17 cellular contexts compared by ENCODE assay signal in the genomic region with DNA sequence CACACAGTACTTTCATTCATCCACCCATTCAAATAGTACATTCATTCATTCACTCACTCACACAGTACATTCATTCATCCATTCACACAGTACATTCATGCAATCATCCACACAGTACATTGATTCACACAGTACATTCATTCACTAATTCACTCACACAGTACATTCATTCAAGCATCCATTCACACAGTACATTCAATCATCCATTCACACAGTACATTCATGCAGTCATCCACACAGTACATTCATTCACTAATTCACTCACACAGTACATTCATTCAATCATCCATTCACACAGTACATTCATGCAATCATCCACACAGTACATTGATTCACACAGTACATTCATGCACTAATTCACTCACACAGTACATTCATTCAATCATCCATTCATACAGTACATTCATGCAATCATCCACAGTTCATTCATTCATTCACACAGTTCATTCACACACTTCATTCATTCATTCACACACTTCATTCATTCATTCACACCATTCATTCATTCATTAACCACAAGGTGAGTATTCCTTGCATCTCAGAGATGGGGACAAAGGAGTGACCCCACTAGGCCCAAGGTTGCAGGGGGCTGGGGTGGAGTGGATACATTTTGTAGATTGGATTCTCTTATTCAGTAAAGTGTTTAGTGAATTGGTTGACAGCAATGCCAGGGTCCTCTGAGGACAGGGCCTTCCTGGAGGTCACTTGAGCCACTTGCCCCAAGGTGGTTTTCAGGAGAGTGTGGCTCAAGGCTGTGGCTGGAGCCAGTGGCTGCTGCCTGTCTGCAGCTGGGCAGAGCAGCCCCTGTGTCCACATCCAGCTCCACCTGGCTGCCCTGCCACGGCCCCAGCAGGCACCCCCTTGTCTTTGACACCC. TPM values are rescaled to one million over a fixed set of nuclear protein-coding genes. Genes with fewer than 3 reads are reported as not detected.
DNase-seq lines count a peak whose midpoint lies in the region; ATAC-seq and TF ChIP-seq lines count a peak whose summit lies in the region.
"Had no signal": no experiment of that assay in that cellular context is flagged by ENCODE, and none has a peak within 500 bp of the region (broad histone marks: within the 10 kb centered on the region; RNA-seq: fewer than 3 reads in every experiment).

No MANE protein-coding gene starts in this region.

- DNase-seq in activated gamma-delta T cell (lab: John Stamatoyannopoulos, UW) (peak; percentile 34), activated gamma-delta T cell treated with Interleukin-2 at 50 U/mL for 16 hours (no peak), SK-MEL-5 (ENCODE audit: low read depth, low spot score) (peak; percentile 35), glutamatergic neuron (no peak), putamen (ENCODE audit: low spot score) (no peak), mesothelial cell of epicardium (ENCODE audit: low spot score in 2 of 2, unreplicated experiment in 2 of 2) (no peak), NCI-H2029 treated with DMSO at 0.1 percent for 48 hours (lab: John Stamatoyannopoulos, UW) (no peak)
- no peak for DNase-seq in stimulated activated effector memory CD8-positive, alpha-beta T cell treated with anti-CD3 and anti-CD28 coated beads, Interleukin-12 subunit alpha, Interleukin-12 subunit beta, amount 100 ng/mL, for 72 hours (ENCODE audit: low spot score in 2 of 2)
- DNase-seq: activated CD4-positive, CD25-positive, alpha-beta regulatory T cell; activated naive CD4-positive, alpha-beta T cell treated with anti-CD3 and anti-CD28 coated beads, Interleukin-2, amount 50 U/mL, for 16 hours; EL; hippocampal formation; KBM-7; NCI-H1092; NCI-H2171; stimulated activated CD4-positive, alpha-beta T cell treated with anti-CD3 and anti-CD28 coated beads, Interleukin-12 subunit alpha, Interleukin-12 subunit beta, amount 100 ng/mL, for 4 hours; stimulated activated naive CD4-positive, alpha-beta T cell had no signal

- H3K27me3 Mint-ChIP-seq in glutamatergic neuron (ENCODE audit: unreplicated experiment) (peaks cover 11% of the 10 kb centered on the region), mesothelial cell of epicardium (ENCODE audit: low read depth) (peaks cover 55% of the 10 kb centered on the region)

- H3K36me3 Mint-ChIP-seq in glutamatergic neuron (ENCODE audit: unreplicated experiment) (peaks cover 22% of the 10 kb centered on the region), mesothelial cell of epicardium (peaks cover 2% of the 10 kb centered on the region)
- H3K36me3 Mint-ChIP-seq in stimulated activated effector memory CD8-positive, alpha-beta T cell treated with anti-CD3 and anti-CD28 coated beads, Interleukin-12 subunit alpha, Interleukin-12 subunit beta, amount 100 ng/mL, for 72 hours: peaks cover 8% of the 10 kb centered on the region

- H3K4me3 Mint-ChIP-seq in glutamatergic neuron (ENCODE audit: unreplicated experiment) (peak overlapping the region; percentile 35), mesothelial cell of epicardium (no peak overlapping the region)
- peak overlapping the region; percentile 56 for H3K4me3 Mint-ChIP-seq in stimulated activated effector memory CD8-positive, alpha-beta T cell treated with anti-CD3 and anti-CD28 coated beads, Interleukin-12 subunit alpha, Interleukin-12 subunit beta, amount 100 ng/mL, for 72 hours

- peak overlapping the region; percentile 18 for H3K27ac Mint-ChIP-seq in glutamatergic neuron (ENCODE audit: unreplicated experiment)
- peak overlapping the region; percentile 0 for H3K27ac Mint-ChIP-seq in stimulated activated effector memory CD8-positive, alpha-beta T cell treated with anti-CD3 and anti-CD28 coated beads, Interleukin-12 subunit alpha, Interleukin-12 subunit beta, amount 100 ng/mL, for 72 hours
- no peak overlapping the region for H3K27ac Mint-ChIP-seq in mesothelial cell of epicardium

- H3K9me3 Mint-ChIP-seq in glutamatergic neuron (ENCODE audit: unreplicated experiment) (peaks cover 28% of the 10 kb centered on the region), mesothelial cell of epicardium (peaks cover 18% of the 10 kb centered on the region)
- H3K9me3 Mint-ChIP-seq in stimulated activated effector memory CD8-positive, alpha-beta T cell treated with anti-CD3 and anti-CD28 coated beads, Interleukin-12 subunit alpha, Interleukin-12 subunit beta, amount 100 ng/mL, for 72 hours: peaks cover 9% of the 10 kb centered on the region

- in situ Hi-C loops in SK-MEL-5 (cut with HindIII; ENCODE audit: low pct_unique_long_range_greater_than_20kb, low sequenced_read_pairs): no loop called here

- H3K4me1 Mint-ChIP-seq in glutamatergic neuron (ENCODE audit: low read depth, unreplicated experiment) (peaks cover 15% of the 10 kb centered on the region), mesothelial cell of epicardium (peaks cover 4% of the 10 kb centered on the region)
- peaks cover 54% of the 10 kb centered on the region for H3K4me1 Mint-ChIP-seq in stimulated activated effector memory CD8-positive, alpha-beta T cell treated with anti-CD3 and anti-CD28 coated beads, Interleukin-12 subunit alpha, Interleukin-12 subunit beta, amount 100 ng/mL, for 72 hours

- peak; percentile 42 for ATAC-seq in stimulated activated effector memory CD8-positive, alpha-beta T cell treated with anti-CD3 and anti-CD28 coated beads, Interleukin-12 subunit alpha, Interleukin-12 subunit beta, amount 100 ng/mL, for 72 hours

- TF ChIP-seq CTCF in glutamatergic neuron (IDR thresholded peaks at IDR 0.05; ENCODE audit: partially characterized antibody, unreplicated experiment) (no peak), mesothelial cell of epicardium (IDR thresholded peaks at IDR 0.05; ENCODE audit: unreplicated experiment) (no peak)

RNA-seq across cellular contexts. Expression of a gene that starts 4.3 kb away (rescaled TPM):
- 0.80 and 1.1 TPM in 2 replicates for total RNA-seq in SK-MEL-5 (2014; rRNA removed; shearing (Covaris generic))
- 1.4 and 2.0 TPM in 2 replicates for polyA plus RNA-seq in SK-MEL-5 (2015; cell fraction: cytosol; rRNA removed)
- polyA plus RNA-seq in SK-MEL-5 (2015; cell fraction: nucleus; rRNA removed): 11.7 and 14.4 TPM in 2 replicates
- total RNA-seq in glutamatergic neuron (ENCODE audit: unreplicated experiment): 769 TPM
- total RNA-seq in mesothelial cell of epicardium: 44.0 to 58.7 TPM (median 56.4 TPM) in 3 replicates

Comparison
In these comparisons a context has a peak if more than half of its experiments do, and no peak if none do; other contexts are left out.
1. DNase-seq: peak in activated gamma-delta T cell (single experiment) and SK-MEL-5 (single experiment); none in activated gamma-delta T cell treated with Interleukin-2 at 50 U/mL for 16 hours (single experiment), glutamatergic neuron (single experiment), stimulated activated effector memory CD8-positive, alpha-beta T cell treated with anti-CD3 and anti-CD28 coated beads, Interleukin-12 subunit alpha, Interleukin-12 subunit beta, amount 100 ng/mL, for 72 hours (0 of 2), putamen (single experiment), mesothelial cell of epicardium (0 of 2) and NCI-H2029 treated with DMSO at 0.1 percent for 48 hours (single experiment).
2. RNA of a gene that starts 4.3 kb away (total RNA-seq): 769 TPM in glutamatergic neuron (single experiment) and 44.0 to 58.7 TPM in mesothelial cell of epicardium; 0.80 to 1.1 TPM in SK-MEL-5; every median in the first group is over 10 times any median in the second.